ENCODE assay signal across 1 cellular context in the genomic region with DNA sequence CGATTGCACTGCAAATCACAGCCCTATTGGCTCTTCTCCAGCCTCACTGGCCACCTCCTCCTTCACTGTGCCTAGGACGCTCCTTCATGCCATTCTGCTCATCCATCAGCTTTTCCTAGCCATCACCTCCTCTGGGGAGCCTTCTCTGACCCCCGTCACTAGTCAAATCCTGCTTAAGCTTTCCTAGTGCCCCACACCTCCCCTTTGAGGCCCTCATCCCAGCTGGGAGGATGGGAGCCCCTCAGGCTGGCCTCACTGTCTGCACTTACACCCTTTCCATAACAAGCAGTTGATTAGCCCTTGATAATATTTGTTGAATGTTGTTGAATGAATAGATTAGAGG.
TF ChIP-seq lines count a peak whose summit lies in the region.

No MANE protein-coding gene starts in this region.

TF ChIP-seq in H1, 55 proteins besides CTCF, POLR2A, EP300 and RAD21:
- TF ChIP-seq SP2 (IDR thresholded peaks at IDR 0.05; ENCODE audit: low read length) (no peak), RBBP5 (IDR thresholded peaks at IDR 0.05; ENCODE audit: borderline replicate concordance, low read depth, low read length) (no peak), CBX5 (IDR thresholded peaks at IDR 0.05; ENCODE audit: low read depth, low read length) (no peak), CEBPB (IDR thresholded peaks at IDR 0.05; ENCODE audit: low read depth, low read length) (no peak), CHD7 (IDR thresholded peaks at IDR 0.05; ENCODE audit: insufficient replicate concordance, low read length) (no peak), HDAC6 (IDR thresholded peaks at IDR 0.05; ENCODE audit: low read depth, low read length) (no peak), SAP30 (IDR thresholded peaks at IDR 0.05; ENCODE audit: insufficient read depth, insufficient replicate concordance, low read length) (no peak)
- TF ChIP-seq, protein P1, sequence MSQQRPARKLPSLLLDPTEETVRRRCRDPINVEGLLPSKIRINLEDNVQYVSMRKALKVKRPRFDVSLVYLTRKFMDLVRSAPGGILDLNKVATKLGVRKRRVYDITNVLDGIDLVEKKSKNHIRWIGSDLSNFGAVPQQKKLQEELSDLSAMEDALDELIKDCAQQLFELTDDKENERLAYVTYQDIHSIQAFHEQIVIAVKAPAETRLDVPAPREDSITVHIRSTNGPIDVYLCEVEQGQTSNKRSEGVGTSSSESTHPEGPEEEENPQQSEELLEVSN (IDR thresholded peaks at IDR 0.05): no peak
